Comparison of ENCODE assay signal across 23 cellular contexts in the genomic region with DNA sequence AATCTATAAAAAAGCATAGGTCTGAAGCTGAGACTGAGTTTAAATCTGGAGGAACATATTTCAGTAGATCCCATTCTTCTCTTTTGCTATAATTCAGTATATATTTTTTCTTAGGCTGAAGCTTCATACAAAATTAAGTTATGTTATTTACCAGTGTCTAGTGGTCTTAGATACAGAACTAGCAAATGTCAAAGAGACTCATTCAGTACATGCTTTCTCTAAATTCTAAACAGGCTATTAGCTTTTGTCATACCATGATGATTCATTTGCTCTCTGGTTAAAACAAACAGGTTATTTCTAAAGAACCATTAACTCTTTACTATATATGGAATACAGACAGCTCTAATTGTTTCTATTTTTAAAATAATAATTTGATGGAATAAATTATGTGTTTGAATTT.
DNase-seq lines count a peak whose midpoint lies in the region; ATAC-seq and TF ChIP-seq lines count a peak whose summit lies in the region.
"Had no signal": no experiment of that assay in that cellular context is flagged by ENCODE, and none has a peak within 500 bp of the region (broad histone marks: within the 10 kb centered on the region; RNA-seq: fewer than 3 reads in every experiment).

No MANE protein-coding gene starts in this region.

- no peaks in the 10 kb centered on the region for H3F3A ChIP-seq in PC-3 (ENCODE audit: low read length, unreplicated experiment)

- intact Hi-C loops in PC-3 (cut with micrococcal nuclease): no loop called here

- no peak overlapping the region for H3K4me2 ChIP-seq in Karpas-422 (ENCODE audit: low read depth, low read length, poor library complexity, severe bottlenecking)
- no peak overlapping the region for H3K4me2 ChIP-seq in PC-3 (ENCODE audit: low read length)
- no peak overlapping the region for H3K4me2 ChIP-seq in osteoblast (ENCODE audit: insufficient read depth, low read length)
- H3K4me2 ChIP-seq: BLaER1 had no signal

- TF ChIP-seq CTCF in PC-3 (conservative IDR thresholded peaks at IDR 0.05; ENCODE audit: low read depth, low read length): no peak
- no peak for TF ChIP-seq CTCF in osteoblast (IDR thresholded peaks at IDR 0.05; ENCODE audit: extremely low read depth, low read depth, low read length)

- H3K27me3 ChIP-seq in Karpas-422 (ENCODE audit: low read length) (no peaks in the 10 kb centered on the region), PC-3 (ENCODE audit: low read length) (no peaks in the 10 kb centered on the region), osteoblast (ENCODE audit: insufficient read depth, low read length) (no peaks in the 10 kb centered on the region)
- H3K27me3 ChIP-seq: BE2C, BLaER1 had no signal

- DNase-seq in Karpas-422: no peak
- peak; percentile 22 for DNase-seq in PC-3
- DNase-seq in osteoblast (ENCODE audit: insufficient read length, low spot score, missing footprints): peak; percentile 55
- no peak for DNase-seq in T-helper 17 cell
- DNase-seq in stimulated activated CD8-positive, alpha-beta memory T cell treated with anti-CD3 and anti-CD28 coated beads, Interleukin-4, amount 100 ng/mL, for 48 hours: no peak
- DNase-seq: 8988T; ACHN; BE2C; C1 segment of cervical spinal cord; CD4-positive, alpha-beta memory T cell; CD4-positive, CD25-positive, alpha-beta regulatory T cell; CD8-positive, alpha-beta memory T cell; COR-L47; DMS 273 treated with DMSO at 0.1 percent for 48 hours; DMS153; DMS53; DMS79; DND-41; EL; GF-D8 had no signal

- H3K4me3 ChIP-seq in Karpas-422 (ENCODE audit: low read length) (no peak overlapping the region), PC-3 (ENCODE audit: low read length) (no peak overlapping the region), osteoblast (ENCODE audit: insufficient read depth, low read length) (no peak overlapping the region)
- H3K4me3 ChIP-seq: BLaER1 had no signal

- H3K4me1 Mint-ChIP-seq in T-helper 17 cell: no peaks in the 10 kb centered on the region
- H3K4me1 Mint-ChIP-seq: CD14-positive monocyte; CD4-positive, alpha-beta memory T cell; CD4-positive, CD25-positive, alpha-beta regulatory T cell; CD8-positive, alpha-beta memory T cell had no signal

- ATAC-seq in PC-3 (peak; percentile 60; the same call in 1 of the 2 replicates), T-helper 17 cell (no peak), GM19467 (IDR thresholded peaks at IDR 0.05; ENCODE audit: unreplicated experiment) (no peak)

- no peak overlapping the region for H3K27ac Mint-ChIP-seq in T-helper 17 cell
- H3K27ac Mint-ChIP-seq: CD14-positive monocyte; CD4-positive, alpha-beta memory T cell; CD4-positive, CD25-positive, alpha-beta regulatory T cell; CD8-positive, alpha-beta memory T cell had no signal

- H3K9ac ChIP-seq in Karpas-422 (ENCODE audit: low read length) (no peak overlapping the region), PC-3 (ENCODE audit: low read length) (no peak overlapping the region)
- H3K9ac ChIP-seq: BLaER1 had no signal

- H3K4me3 Mint-ChIP-seq in T-helper 17 cell: no peak overlapping the region
- H3K4me3 Mint-ChIP-seq: CD14-positive monocyte; CD4-positive, alpha-beta memory T cell; CD4-positive, CD25-positive, alpha-beta regulatory T cell; CD8-positive, alpha-beta memory T cell had no signal

- no TSS peak for BruUV-seq in PC-3 (replicated peaks; lab: Mats Ljungman, UMichigan)

- H4K20me1 ChIP-seq in Karpas-422 (ENCODE audit: insufficient read depth, low read depth, low read length) (no peaks in the 10 kb centered on the region), PC-3 (ENCODE audit: low read length) (no peaks in the 10 kb centered on the region), osteoblast (ENCODE audit: insufficient read depth, low read length) (no peaks in the 10 kb centered on the region)
- H4K20me1 ChIP-seq: BLaER1 had no signal

- H3K79me2 ChIP-seq in Karpas-422 (ENCODE audit: low read length) (no peaks in the 10 kb centered on the region), PC-3 (ENCODE audit: low read length) (no peaks in the 10 kb centered on the region), osteoblast (ENCODE audit: insufficient read depth, low read length) (no peaks in the 10 kb centered on the region)

- H3K9me2 ChIP-seq in Karpas-422 (replicated peaks; ENCODE audit: insufficient read depth, low read length): no peaks in the 10 kb centered on the region
- H3K9me2 ChIP-seq in PC-3 (replicated peaks; ENCODE audit: low read length): no peaks in the 10 kb centered on the region

- H3K36me3 ChIP-seq in Karpas-422 (ENCODE audit: insufficient read depth, low read length): no peaks in the 10 kb centered on the region
- no peaks in the 10 kb centered on the region for H3K36me3 ChIP-seq in PC-3 (ENCODE audit: low read depth, low read length)
- no peaks in the 10 kb centered on the region for H3K36me3 ChIP-seq in osteoblast (ENCODE audit: insufficient read depth, low read length)
- H3K36me3 ChIP-seq: BE2C, BLaER1 had no signal

- H3K9me3 ChIP-seq in Karpas-422 (ENCODE audit: low read length) (peaks cover 3% of the 10 kb centered on the region; the same call in 1 of the 2 replicates), PC-3 (ENCODE audit: low read length) (no peaks in the 10 kb centered on the region), osteoblast (ENCODE audit: low read depth, low read length) (peaks cover 3% of the 10 kb centered on the region), T-helper 17 cell (ENCODE audit: control insufficient read depth, low read length, poor library complexity, severe bottlenecking) (no peaks in the 10 kb centered on the region)
- H3K9me3 ChIP-seq: BE2C, BLaER1 had no signal

- H3K27me3 Mint-ChIP-seq in T-helper 17 cell: no peaks in the 10 kb centered on the region
- H3K27me3 Mint-ChIP-seq: CD4-positive, alpha-beta memory T cell; CD4-positive, CD25-positive, alpha-beta regulatory T cell; CD8-positive, alpha-beta memory T cell had no signal

- no peaks in the 10 kb centered on the region for H3K36me3 Mint-ChIP-seq in T-helper 17 cell (ENCODE audit: low read depth)
- H3K36me3 Mint-ChIP-seq: CD14-positive monocyte; CD4-positive, alpha-beta memory T cell; CD4-positive, CD25-positive, alpha-beta regulatory T cell; CD8-positive, alpha-beta memory T cell had no signal

- 0 out of 2 replicates have a peak overlapping the region, but pooled peaks have one; percentile 26 for H2AFZ ChIP-seq in Karpas-422 (ENCODE audit: low read length)
- H2AFZ ChIP-seq in PC-3 (ENCODE audit: low read length): no peak overlapping the region
- no peak overlapping the region for H2AFZ ChIP-seq in osteoblast (ENCODE audit: low read length)

- POLR2A ChIA-PET in PC-3 (lab: Charles Lee; ENCODE audit: unreplicated experiment): no interaction called here

- CTCF ChIA-PET in PC-3 (lab: Charles Lee): no interaction called here

- no peak overlapping the region for H3K27ac ChIP-seq in Karpas-422 (ENCODE audit: low read length)
- H3K27ac ChIP-seq in PC-3 (ENCODE audit: low read length): no peak overlapping the region
- H3K27ac ChIP-seq in osteoblast (ENCODE audit: low read depth, low read length): no peak overlapping the region
- H3K27ac ChIP-seq: BLaER1 had no signal

- no peaks in the 10 kb centered on the region for H3K4me1 ChIP-seq in Karpas-422 (ENCODE audit: low read length)
- H3K4me1 ChIP-seq in PC-3 (ENCODE audit: insufficient read depth, low read length): no peaks in the 10 kb centered on the region; the same call in 1 of the 2 replicates
- H3K4me1 ChIP-seq in osteoblast (ENCODE audit: insufficient read depth, low read length): no peaks in the 10 kb centered on the region
- H3K4me1 ChIP-seq: BE2C, BLaER1 had no signal

Comparison
In these comparisons a context has a peak if more than half of its experiments do, and no peak if none do; other contexts are left out.
1. DNase-seq: peak in PC-3 (single experiment) and osteoblast (single experiment); none in Karpas-422 (single experiment), T-helper 17 cell (0 of 3) and stimulated activated CD8-positive, alpha-beta memory T cell treated with anti-CD3 and anti-CD28 coated beads, Interleukin-4, amount 100 ng/mL, for 48 hours (single experiment).